In genomic region chr2:231961349-231962166, GRCh38 we compare ENCODE assay signal across 8 cellular contexts. TPM values are rescaled to one million over a fixed set of nuclear protein-coding genes. Genes with fewer than 3 reads are reported as not detected.
DNase-seq lines count a peak whose midpoint lies in the region; ATAC-seq and TF ChIP-seq lines count a peak whose summit lies in the region.

A gene with protein sequence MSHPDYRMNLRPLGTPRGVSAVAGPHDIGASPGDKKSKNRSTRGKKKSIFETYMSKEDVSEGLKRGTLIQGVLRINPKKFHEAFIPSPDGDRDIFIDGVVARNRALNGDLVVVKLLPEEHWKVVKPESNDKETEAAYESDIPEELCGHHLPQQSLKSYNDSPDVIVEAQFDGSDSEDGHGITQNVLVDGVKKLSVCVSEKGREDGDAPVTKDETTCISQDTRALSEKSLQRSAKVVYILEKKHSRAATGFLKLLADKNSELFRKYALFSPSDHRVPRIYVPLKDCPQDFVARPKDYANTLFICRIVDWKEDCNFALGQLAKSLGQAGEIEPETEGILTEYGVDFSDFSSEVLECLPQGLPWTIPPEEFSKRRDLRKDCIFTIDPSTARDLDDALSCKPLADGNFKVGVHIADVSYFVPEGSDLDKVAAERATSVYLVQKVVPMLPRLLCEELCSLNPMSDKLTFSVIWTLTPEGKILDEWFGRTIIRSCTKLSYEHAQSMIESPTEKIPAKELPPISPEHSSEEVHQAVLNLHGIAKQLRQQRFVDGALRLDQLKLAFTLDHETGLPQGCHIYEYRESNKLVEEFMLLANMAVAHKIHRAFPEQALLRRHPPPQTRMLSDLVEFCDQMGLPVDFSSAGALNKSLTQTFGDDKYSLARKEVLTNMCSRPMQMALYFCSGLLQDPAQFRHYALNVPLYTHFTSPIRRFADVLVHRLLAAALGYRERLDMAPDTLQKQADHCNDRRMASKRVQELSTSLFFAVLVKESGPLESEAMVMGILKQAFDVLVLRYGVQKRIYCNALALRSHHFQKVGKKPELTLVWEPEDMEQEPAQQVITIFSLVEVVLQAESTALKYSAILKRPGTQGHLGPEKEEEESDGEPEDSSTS (plus strand): TSS chr2:231961713. CDS start chr2:232014928, 53,215 bp downstream.

- peaks cover 44 to 48% (median 45%) of the 10 kb centered on the region in 3 donors for H3K4me1 Mint-ChIP-seq in T-cell

- TF ChIP-seq POLR2A in adrenal gland (IDR thresholded peaks at IDR 0.05) (peak; percentile 50 to 53), upper lobe of left lung (IDR thresholded peaks at IDR 0.05) (peak in 2 of 4 donors; percentile 56 to 71)

- no peak for TF ChIP-seq EP300 in upper lobe of left lung (IDR thresholded peaks at IDR 0.05)

- no peaks in the 10 kb centered on the region for H3K36me3 Mint-ChIP-seq in T-cell

- H3K36me3 ChIP-seq in adrenal gland (replicated peaks in 1 of 2) (no peaks in the 10 kb centered on the region), heart right ventricle (no peaks in the 10 kb centered on the region), upper lobe of left lung (no peaks in the 10 kb centered on the region)

- POLR2A ChIA-PET in T-cell (lab: Charles Lee) = no interaction called here

- WGBS in adrenal gland, 4 donors = 0 to 1% (median 1%) methylated on average over 15 to 83 of the region's 83 CpGs
- 0% methylated on average over 83 of the region's 83 CpGs for WGBS in heart right ventricle, 2 donors
- 0% methylated on average over 14 to 32 of the region's 83 CpGs for whole genome bisulfite sequencing in upper lobe of left lung, 2 donors

- CTCF ChIA-PET in T-cell (lab: Charles Lee) = no interaction called here

- peak within 1 kb of the TSS in 4 of 5 donors; percentile 49 to 91 (median 78) for H3K27ac ChIP-seq in adrenal gland
- peak within 1 kb of the TSS; percentile 72 to 95 (median 90) for H3K27ac ChIP-seq in heart right ventricle
- H3K27ac ChIP-seq in upper lobe of left lung = peak within 1 kb of the TSS; percentile 77 to 90 (median 88)

- DNase-seq in NCI-H1417 (lab: John Stamatoyannopoulos, UW) (peak; percentile 64 to 91 (median 91)), T-cell (peak; percentile 59 to 87 (median 77)), adrenal gland (peak; percentile 76 to 90 (median 79)), heart right ventricle (peak; percentile 81 to 83), posterior vena cava (ENCODE audit: low spot score) (peak; percentile 95), upper lobe of left lung (peak; percentile 78 to 96)

- peak within 1 kb of the TSS; percentile 90 to 93 for H3K27ac Mint-ChIP-seq in T-cell

- H3K4me3 Mint-ChIP-seq in T-cell = peak within 1 kb of the TSS; percentile 76 to 95 (median 94)

- no peak for TF ChIP-seq CTCF in GM12875 (IDR thresholded peaks at IDR 0.05; ENCODE audit: borderline replicate concordance, insufficient read depth, low read depth, low read length)
- no peak for TF ChIP-seq CTCF in adrenal gland (IDR thresholded peaks at IDR 0.05)
- TF ChIP-seq CTCF in heart right ventricle (IDR thresholded peaks at IDR 0.05) = peak in 1 of 9 donors; percentile 8
- TF ChIP-seq CTCF in upper lobe of left lung (IDR thresholded peaks at IDR 0.05) = no peak

- peaks cover 11 to 14% of the 10 kb centered on the region in 2 donors for H3K4me1 ChIP-seq in adrenal gland (replicated peaks in 1 of 2)
- peaks cover 5 to 28% (median 24%) of the 10 kb centered on the region in 9 donors for H3K4me1 ChIP-seq in heart right ventricle
- H3K4me1 ChIP-seq in upper lobe of left lung = peaks cover 12 to 33% (median 16%) of the 10 kb centered on the region in 4 donors

- H3K9me3 ChIP-seq in adrenal gland (replicated peaks in 1 of 3) = no peaks in the 10 kb centered on the region
- H3K9me3 ChIP-seq in heart right ventricle = no peaks in the 10 kb centered on the region
- no peaks in the 10 kb centered on the region for H3K9me3 ChIP-seq in upper lobe of left lung

- intact Hi-C loops in adrenal gland (cut with DNase I) = no loop called here
- intact Hi-C loops in heart right ventricle (cut with DNase I) = no loop called here
- intact Hi-C loops in posterior vena cava (cut with DNase I) = no loop called here

- peak within 1 kb of the TSS; percentile 74 for H3K4me3 ChIP-seq in GM12875 (ENCODE audit: low read depth, low read length)
- H3K4me3 ChIP-seq in adrenal gland = peak within 1 kb of the TSS; percentile 69 to 82 (median 73)
- peak within 1 kb of the TSS; percentile 64 to 100 (median 87) for H3K4me3 ChIP-seq in heart right ventricle
- H3K4me3 ChIP-seq in upper lobe of left lung = peak within 1 kb of the TSS; percentile 64 to 100 (median 94)

- H3K27me3 ChIP-seq in adrenal gland = no peaks in the 10 kb centered on the region
- no peaks in the 10 kb centered on the region for H3K27me3 ChIP-seq in heart right ventricle
- H3K27me3 ChIP-seq in upper lobe of left lung = no peaks in the 10 kb centered on the region

- ATAC-seq in HG02759 (IDR thresholded peaks at IDR 0.05; ENCODE audit: unreplicated experiment) (peak; percentile 95), T-cell (replicated peaks in 1 of 4) (peak; percentile 94 to 96 (median 95)), heart right ventricle (peak; percentile 98 to 99 (median 99)), upper lobe of left lung (ENCODE audit: low FRiP score in 2 of 2) (peak; percentile 95 to 98)

- peaks cover 0 to under 1% of the 10 kb centered on the region in 2 donors for H3K27me3 Mint-ChIP-seq in T-cell

- no peaks in the 10 kb centered on the region for H3K9me3 Mint-ChIP-seq in T-cell

RNA-seq across cellular contexts. Expression of the gene that starts here (rescaled TPM):
- total RNA-seq in T-cell (10 to 100 TPM; 55.0 to 70.9 (median 61.4) TPM), adrenal gland (10 to 100 TPM; 20.0 to 54.7 (median 33.3) TPM), heart right ventricle (10 to 100 TPM; 15.2 to 24.5 (median 18.5) TPM), posterior vena cava (10 to 100 TPM; 21.7 to 22.2 TPM), upper lobe of left lung (10 to 100 TPM; 31.2 to 98.5 (median 50.3) TPM)
- polyA plus RNA-seq in adrenal gland (10 to 100 TPM; 20.8 to 48.4 (median 28.8) TPM), heart right ventricle (10 to 100 TPM in 1 of 2 donors, 1 to 10 TPM in 1; 9.5 to 22.5 TPM)

Comparison
In these comparisons a context has a peak if more than half of its experiments do, and no peak if none do; other contexts are left out.
1. Peak in every context shown above with its lines: DNase-seq, ATAC-seq, H3K4me3 ChIP-seq and H3K27ac ChIP-seq.